In the genomic region with DNA sequence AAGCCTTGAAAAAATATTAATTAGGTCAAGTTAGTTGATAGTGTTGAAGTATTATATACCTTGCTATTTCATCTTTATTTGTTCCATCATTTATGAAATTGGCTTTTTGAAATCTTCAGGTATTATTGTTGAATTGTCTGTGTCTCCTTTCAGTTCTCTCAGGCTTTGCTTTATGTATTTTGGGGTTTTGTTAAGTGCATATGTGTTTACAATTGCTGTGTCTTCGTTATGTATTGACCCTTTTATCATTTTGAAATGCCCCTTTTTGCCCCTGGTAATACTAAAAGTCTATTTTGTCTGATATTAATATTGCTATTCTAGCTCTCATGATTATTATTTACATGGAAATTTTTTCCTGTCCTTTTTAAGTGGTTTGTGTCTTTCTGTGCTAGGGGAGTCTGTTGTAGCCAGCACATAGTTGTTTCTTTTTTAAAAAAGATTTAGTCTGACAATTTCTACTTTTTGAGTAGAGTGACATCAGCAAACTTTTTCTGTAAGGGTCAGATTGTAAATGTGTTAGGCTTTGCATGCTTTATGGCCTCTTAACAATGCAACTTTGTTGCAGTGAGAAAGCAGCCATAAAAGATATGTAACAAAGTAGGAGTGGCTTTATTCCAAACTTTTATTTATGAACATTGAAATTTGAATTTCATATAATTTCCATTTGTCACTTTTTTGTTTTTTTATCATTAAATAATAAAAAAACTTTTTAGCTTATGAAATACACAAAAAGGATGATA, we compare ENCODE assay signal across 25 cellular contexts.
"Had no signal": no experiment of that assay in that cellular context is flagged by ENCODE, and none has a peak within 500 bp of the region (broad histone marks: within the 10 kb centered on the region; RNA-seq: fewer than 3 reads in every experiment).

No MANE protein-coding gene starts in this region.

- H3K9me3 ChIP-seq: esophagus muscularis mucosa, neutrophil, prostate gland, right atrium auricular region, stomach, thyroid gland had no signal

- H3K4me1 ChIP-seq: foreskin keratinocyte, parathyroid adenoma, prostate gland, thyroid gland had no signal

- H3K4me3 ChIP-seq: esophagus muscularis mucosa, heart right ventricle, lung, prostate gland, right atrium auricular region, stomach, thyroid gland had no signal

- H3K9ac ChIP-seq: parathyroid adenoma had no signal

- DNase-seq: cortex of kidney; effector memory CD8-positive, alpha-beta T cell; foreskin keratinocyte; glutamatergic neuron; heart right ventricle; hypothalamus; immature natural killer cell; naive B cell; stimulated activated CD4-positive, alpha-beta T cell treated with anti-CD3 and anti-CD28 coated beads, Interleukin-2, amount 100 ng/mL, for 24 hours; stimulated activated CD4-positive, alpha-beta T cell treated with anti-CD3 and anti-CD28 coated beads, Interleukin-4, amount 100 ng/mL, for 24 hours; stimulated activated naive CD4-positive, alpha-beta T cell treated with Interleukin-2 at 50 U/mL for 16 hours; stomach; thyroid gland had no signal

- FAIRE-seq: keratinocyte had no signal

- ATAC-seq: effector memory CD8-positive, alpha-beta T cell; foreskin keratinocyte; heart right ventricle; left lobe of liver; natural killer cell treated with Interleukin-12 subunit alpha and Interleukin-12 subunit beta and Interleukin-15 and Interleukin-18, amount 100 ng/mL, for 72 hours; sciatic nerve; stimulated activated effector memory CD8-positive, alpha-beta T cell treated with anti-CD3 and anti-CD28 coated beads, Interleukin-12 subunit alpha, Interleukin-12 subunit beta, amount 100 ng/mL, for 72 hours had no signal

- H3K27ac ChIP-seq: epithelial cell of prostate, esophagus muscularis mucosa, foreskin keratinocyte, heart right ventricle, neutrophil, parathyroid adenoma, prostate gland, right atrium auricular region, stomach, thyroid gland had no signal

- H2AFZ ChIP-seq: parathyroid adenoma had no signal

- H3K36me3 ChIP-seq: esophagus muscularis mucosa, heart right ventricle, neutrophil, prostate gland, right atrium auricular region, stomach, thyroid gland had no signal

- H3K27me3 ChIP-seq: esophagus muscularis mucosa, foreskin keratinocyte, heart right ventricle, neutrophil, right atrium auricular region, stomach, thyroid gland had no signal
